12 cellular contexts compared by ENCODE assay signal in the genomic region with DNA sequence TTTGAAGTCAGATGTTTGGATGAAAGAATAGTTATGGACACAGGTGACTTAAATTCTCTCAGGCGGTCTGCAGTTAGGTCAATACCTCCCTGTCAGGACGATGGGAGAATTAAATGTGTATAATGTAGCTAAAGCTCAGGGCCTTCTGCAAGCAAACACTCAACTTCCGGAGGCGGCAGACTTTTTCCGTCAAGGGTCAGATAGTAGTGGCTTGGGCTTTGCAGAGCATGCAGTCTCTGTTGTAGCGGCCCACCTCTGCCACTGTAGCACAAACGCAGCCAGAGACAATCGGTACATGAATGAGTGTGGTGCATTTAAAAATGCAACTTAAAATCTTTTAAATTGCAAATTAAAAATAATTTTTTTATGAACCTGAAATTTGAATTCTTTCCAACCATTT. TPM values are rescaled to one million over a fixed set of nuclear protein-coding genes. Genes with fewer than 3 reads are reported as not detected.
A peak's percentile ranks its signal among the peaks of the same experiment; 100 is the strongest.
DNase-seq lines count a peak whose midpoint lies in the region; ATAC-seq, FAIRE-seq and TF ChIP-seq lines count a peak whose summit lies in the region.
"Had no signal": no experiment of that assay in that cellular context is flagged by ENCODE, and none has a peak within 500 bp of the region (broad histone marks: within the 10 kb centered on the region; RNA-seq: fewer than 3 reads in every experiment).

No MANE protein-coding gene starts in this region.

- CTCF ChIA-PET in activated CD4-positive, alpha-beta memory T cell treated with anti-CD3 and anti-CD28 coated beads for 36 hours (lab: Charles Lee): interaction anchor here (0.7 to 5.1 kb wide), 4 partner anchors 9 to 46 kb away, joined by 3 to 32 read pairs (median 6); no protein-coding TSS in a partner anchor

- peak; percentile 92 for FAIRE-seq in GM12891 (lab: Jason Lieb, UNC)
- FAIRE-seq: A204.1 had no signal

- no peak for TF ChIP-seq POLR2A in GM12891 (IDR thresholded peaks at IDR 0.05; ENCODE audit: low read depth, low read length)

- ATAC-seq in memory B cell (ENCODE audit: low read depth) (no peak), GM18861 (IDR thresholded peaks at IDR 0.05; ENCODE audit: unreplicated experiment) (no peak)
- ATAC-seq: SK-N-SH treated with all-trans-retinoic acid at 6 μM for 48 hours had no signal

- peaks cover 13% of the 10 kb centered on the region for H3K4me1 Mint-ChIP-seq in activated CD4-positive, alpha-beta T cell treated with anti-CD3 and anti-CD28 coated beads, Interleukin-2, amount 10 ng/mL, durations not matched to agents 24 days and 14 days
- H3K4me1 Mint-ChIP-seq in activated CD4-positive, alpha-beta memory T cell treated with anti-CD3 and anti-CD28 coated beads for 36 hours (ENCODE audit: low read depth): peaks cover 48% of the 10 kb centered on the region
- H3K4me1 Mint-ChIP-seq in memory B cell (peaks cover 26% of the 10 kb centered on the region), osteocyte (ENCODE audit: unreplicated experiment) (no peaks in the 10 kb centered on the region)

- peak overlapping the region; percentile 14 for H3K4me3 Mint-ChIP-seq in activated CD4-positive, alpha-beta T cell treated with anti-CD3 and anti-CD28 coated beads, Interleukin-2, amount 10 ng/mL, durations not matched to agents 24 days and 14 days
- H3K4me3 Mint-ChIP-seq in activated CD4-positive, alpha-beta memory T cell treated with anti-CD3 and anti-CD28 coated beads for 36 hours: no peak overlapping the region
- H3K4me3 Mint-ChIP-seq in memory B cell (peak overlapping the region; percentile 19), osteocyte (ENCODE audit: unreplicated experiment) (no peak overlapping the region)
- H3K4me3 Mint-ChIP-seq: natural killer cell had no signal

- no peak overlapping the region for H3K27ac Mint-ChIP-seq in activated CD4-positive, alpha-beta T cell treated with anti-CD3 and anti-CD28 coated beads, Interleukin-2, amount 10 ng/mL, durations not matched to agents 24 days and 14 days
- peak overlapping the region; percentile 69 for H3K27ac Mint-ChIP-seq in activated CD4-positive, alpha-beta memory T cell treated with anti-CD3 and anti-CD28 coated beads for 36 hours
- H3K27ac Mint-ChIP-seq in memory B cell (no peak overlapping the region), osteocyte (ENCODE audit: unreplicated experiment) (no peak overlapping the region)

- no peaks in the 10 kb centered on the region for H3K36me3 Mint-ChIP-seq in activated CD4-positive, alpha-beta T cell treated with anti-CD3 and anti-CD28 coated beads, Interleukin-2, amount 10 ng/mL, durations not matched to agents 24 days and 14 days (ENCODE audit: low read depth)
- no peaks in the 10 kb centered on the region for H3K36me3 Mint-ChIP-seq in activated CD4-positive, alpha-beta memory T cell treated with anti-CD3 and anti-CD28 coated beads for 36 hours
- no peaks in the 10 kb centered on the region for H3K36me3 Mint-ChIP-seq in memory B cell
- peaks cover 2% of the 10 kb centered on the region for H3K36me3 Mint-ChIP-seq in osteocyte (ENCODE audit: unreplicated experiment)
- H3K36me3 Mint-ChIP-seq: natural killer cell had no signal

- TF ChIP-seq CTCF in osteocyte (IDR thresholded peaks at IDR 0.05): no peak

- POLR2A ChIA-PET in activated CD4-positive, alpha-beta memory T cell treated with anti-CD3 and anti-CD28 coated beads for 36 hours (lab: Charles Lee): interaction anchor here (0.6 kb wide), 1 partner anchor 115 kb away, joined by 4 read pairs; no protein-coding TSS in a partner anchor

- H3K27me3 Mint-ChIP-seq in activated CD4-positive, alpha-beta T cell treated with anti-CD3 and anti-CD28 coated beads, Interleukin-2, amount 10 ng/mL, durations not matched to agents 24 days and 14 days: no peaks in the 10 kb centered on the region
- H3K27me3 Mint-ChIP-seq in activated CD4-positive, alpha-beta memory T cell treated with anti-CD3 and anti-CD28 coated beads for 36 hours: no peaks in the 10 kb centered on the region
- H3K27me3 Mint-ChIP-seq in memory B cell (peaks cover 6% of the 10 kb centered on the region), osteocyte (ENCODE audit: unreplicated experiment) (no peaks in the 10 kb centered on the region)

- no peaks in the 10 kb centered on the region for H3K9me3 Mint-ChIP-seq in activated CD4-positive, alpha-beta T cell treated with anti-CD3 and anti-CD28 coated beads, Interleukin-2, amount 10 ng/mL, durations not matched to agents 24 days and 14 days
- no peaks in the 10 kb centered on the region for H3K9me3 Mint-ChIP-seq in activated CD4-positive, alpha-beta memory T cell treated with anti-CD3 and anti-CD28 coated beads for 36 hours
- no peaks in the 10 kb centered on the region for H3K9me3 Mint-ChIP-seq in memory B cell
- no peaks in the 10 kb centered on the region for H3K9me3 Mint-ChIP-seq in osteocyte (ENCODE audit: unreplicated experiment)
- H3K9me3 Mint-ChIP-seq: natural killer cell had no signal

- intact Hi-C loops in activated CD4-positive, alpha-beta T cell treated with anti-CD3 and anti-CD28 coated beads, Interleukin-2, amount 10 ng/mL, durations not matched to agents 24 days and 14 days (cut with micrococcal nuclease): no loop called here
- intact Hi-C loops in activated CD4-positive, alpha-beta memory T cell treated with anti-CD3 and anti-CD28 coated beads for 36 hours (cut with micrococcal nuclease): loop anchor here (2.0 kb wide), 1 partner anchor 45 kb away; no protein-coding TSS in a partner anchor

- DNase-seq in activated CD4-positive, alpha-beta T cell treated with anti-CD3 and anti-CD28 coated beads, Interleukin-2, amount 10 ng/mL, durations not matched to agents 24 days and 14 days: no peak
- no peak for DNase-seq in activated CD4-positive, alpha-beta T cell treated with anti-CD3 and anti-CD28 coated beads for 1 hour
- DNase-seq in GM12891 (ENCODE audit: insufficient read length, low spot score) (no peak), memory B cell (ENCODE audit: low spot score in 2 of 2) (no peak), osteocyte (ENCODE audit: extremely low spot score, unreplicated experiment) (no peak), glomerular visceral epithelial cell (ENCODE audit: extremely low spot score) (no peak)
- DNase-seq in activated CD4-positive, alpha-beta memory T cell treated with anti-CD3 and anti-CD28 coated beads for 36 hours: peak; percentile 45
- DNase-seq: kidney glomerular epithelial cell, natural killer cell had no signal

TF ChIP-seq in GM12891, 5 proteins besides CTCF, POLR2A, EP300 and RAD21:
- TF ChIP-seq POLR2AphosphoS5 (IDR thresholded peaks at IDR 0.05; ENCODE audit: low read depth, low read length) (no peak), PAX5 (IDR thresholded peaks at IDR 0.05; ENCODE audit: insufficient read depth, low read length, severe bottlenecking) (no peak), POU2F2 (IDR thresholded peaks at IDR 0.05; ENCODE audit: low read depth, low read length) (no peak), TAF1 (IDR thresholded peaks at IDR 0.05; ENCODE audit: low read depth, low read length) (no peak), SPI1 (IDR thresholded peaks at IDR 0.05; ENCODE audit: low read depth, low read length) (no peak)

RNA-seq across cellular contexts. Expression of a gene that starts 47.4 kb away (rescaled TPM):
- 4.8 and 5.5 TPM in 2 replicates for total RNA-seq in activated CD4-positive, alpha-beta T cell treated with anti-CD3 and anti-CD28 coated beads, Interleukin-2, amount 10 ng/mL, durations not matched to agents 24 days and 14 days
- polyA plus RNA-seq in GM12891 (2012; ENCODE audit: low read depth, missing spikeins): not detected
- total RNA-seq in activated CD4-positive, alpha-beta memory T cell treated with anti-CD3 and anti-CD28 coated beads for 36 hours: 10 to 100 TPM; 11.6 to 13.0 TPM
- 4.3 and 5.1 TPM in 2 replicates for total RNA-seq in osteocyte

Comparison
In these comparisons a context has a peak if more than half of its experiments do, and no peak if none do; other contexts are left out.
1. H3K4me3 Mint-ChIP-seq: peak in activated CD4-positive, alpha-beta T cell treated with anti-CD3 and anti-CD28 coated beads, Interleukin-2, amount 10 ng/mL, durations not matched to agents 24 days and 14 days (single experiment) and memory B cell (single experiment); none in activated CD4-positive, alpha-beta memory T cell treated with anti-CD3 and anti-CD28 coated beads for 36 hours (single experiment) and osteocyte (single experiment).